ENCODE assay signal across 8 cellular contexts in the genomic region with DNA sequence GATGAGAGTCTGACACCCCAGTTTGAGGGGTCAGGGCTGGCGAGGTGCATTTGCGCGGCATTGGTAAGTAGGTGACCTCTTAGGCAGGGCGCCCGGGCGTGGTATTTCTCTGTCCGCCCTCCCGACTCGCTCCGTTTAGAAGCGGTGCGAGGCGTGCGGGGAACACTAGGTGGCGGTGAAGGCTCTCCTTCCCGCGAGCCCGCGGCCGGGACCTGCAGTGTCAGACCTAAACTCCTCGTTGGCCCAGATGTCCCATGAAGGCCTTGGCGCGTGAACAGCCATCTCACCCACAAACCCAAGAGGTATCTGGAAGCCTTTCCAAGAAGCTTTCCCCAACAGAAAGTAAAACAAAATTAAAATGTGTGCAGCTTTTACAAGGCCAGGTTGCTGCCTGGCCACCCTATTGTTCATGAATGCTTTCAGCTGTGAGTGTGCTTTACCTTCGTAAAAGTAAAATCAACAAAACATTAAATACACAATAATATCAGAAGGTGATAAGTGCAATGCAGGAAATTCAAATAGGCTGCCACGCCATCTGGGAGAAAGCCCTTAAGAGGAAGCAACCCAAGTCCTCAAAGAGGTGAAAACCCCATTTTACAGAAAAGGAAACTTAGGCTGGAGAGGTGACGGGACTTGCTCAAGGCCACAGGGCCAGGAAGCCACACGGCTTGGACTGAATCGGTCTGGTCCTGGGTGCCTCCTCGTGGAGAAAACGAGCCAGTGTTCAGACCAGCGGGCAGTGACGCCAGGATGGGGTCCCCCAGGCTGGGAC.
DNase-seq lines count a peak whose midpoint lies in the region; ATAC-seq and TF ChIP-seq lines count a peak whose summit lies in the region.

No MANE protein-coding gene starts in this region.

- DNase-seq in GM12865 (ENCODE audit: low read depth) (peak; percentile 89), NCI-H1436 (lab: John Stamatoyannopoulos, UW) (peak; percentile 75), T-helper 9 cell (peak; percentile 45), anterior cingulate cortex (lab: John Stamatoyannopoulos, UW) (peak in 54 of 58 donors; percentile 8 to 83 (median 52)), hepatic stellate cell (ENCODE audit: low spot score) (peak; percentile 93), skeletal muscle cell (ENCODE audit: low read depth) (no peak)

- peak; percentile 94 for TF ChIP-seq CTCF in GM12865 (IDR thresholded peaks at IDR 0.05; ENCODE audit: insufficient read depth, low read depth, low read length, missing control alignments)

- H3K4me3 ChIP-seq in GM12865 (ENCODE audit: low read depth, low read length) (peak overlapping the region; percentile 42), skeletal muscle cell (ENCODE audit: low read depth, low read length) (peak overlapping the region; percentile 17)

- ATAC-seq in HG02610 (IDR thresholded peaks at IDR 0.05; ENCODE audit: unreplicated experiment) (peak; percentile 88), HG03378 (IDR thresholded peaks at IDR 0.05; ENCODE audit: unreplicated experiment) (no peak)
